21 cellular contexts compared by ENCODE assay signal in genomic region chr9:114602620-114603019, GRCh38. TPM values are rescaled to one million over a fixed set of nuclear protein-coding genes. Genes with fewer than 3 reads are reported as not detected.
DNase-seq lines count a peak whose midpoint lies in the region; ATAC-seq and TF ChIP-seq lines count a peak whose summit lies in the region.
"Had no signal": no experiment of that assay in that cellular context is flagged by ENCODE, and none has a peak within 500 bp of the region (broad histone marks: within the 10 kb centered on the region; RNA-seq: fewer than 3 reads in every experiment).

No MANE protein-coding gene starts in this region.

- H3K36me3 Mint-ChIP-seq in activated CD8-positive, alpha-beta T cell treated with anti-CD3 and anti-CD28 coated beads, Interleukin-2, amount 10 ng/mL, durations not matched to agents 7 days and 5 days (ENCODE audit: low read depth) = peaks cover 49% of the 10 kb centered on the region

- WGBS in body of pancreas, 2 donors = 77 to 88% methylated on average over 5 of the region's 5 CpGs

- POLR2A ChIA-PET in activated CD8-positive, alpha-beta T cell treated with anti-CD3 and anti-CD28 coated beads, Interleukin-2, amount 10 ng/mL, durations not matched to agents 7 days and 5 days (lab: Charles Lee) = interaction anchor here (0.6 to 1.5 kb wide), 2 partner anchors 10 to 102 kb away, joined by 3 read pairs; no protein-coding TSS in a partner anchor

- no peak for TF ChIP-seq POLR2A in body of pancreas (IDR thresholded peaks at IDR 0.05)

- ATAC-seq in esophagus mucosa (peak; percentile 12), body of pancreas (no peak)
- no peak for ATAC-seq in activated CD8-positive, alpha-beta T cell treated with anti-CD3 and anti-CD28 coated beads, Interleukin-2, amount 10 ng/mL, durations not matched to agents 7 days and 5 days

- no peak for TF ChIP-seq CTCF in body of pancreas (IDR thresholded peaks at IDR 0.05)

- H3K27ac ChIP-seq in body of pancreas = no peak overlapping the region
- H3K27ac ChIP-seq: 22Rv1, SK-N-MC had no signal

- CTCF ChIA-PET in activated CD8-positive, alpha-beta T cell treated with anti-CD3 and anti-CD28 coated beads, Interleukin-2, amount 10 ng/mL, durations not matched to agents 7 days and 5 days (lab: Charles Lee) = interaction anchor here (0.9 kb wide), 1 partner anchor 197 kb away, joined by 3 read pairs; no protein-coding TSS in a partner anchor

- peak; percentile 19 for DNase-seq in DMS 273 (lab: John Stamatoyannopoulos, UW; ENCODE audit: unreplicated experiment)
- no peak for DNase-seq in DMS 273 treated with DMSO at 0.1 percent for 48 hours (lab: John Stamatoyannopoulos, UW)
- peak; percentile 59 for DNase-seq in DMS79 treated with DMSO at 0.1 percent for 48 hours (lab: John Stamatoyannopoulos, UW)
- DNase-seq in posterior vena cava (ENCODE audit: low spot score) = peak; percentile 29
- no peak for DNase-seq in activated CD8-positive, alpha-beta T cell treated with anti-CD3 and anti-CD28 coated beads, Interleukin-2, amount 10 ng/mL, durations not matched to agents 7 days and 5 days
- no peak for DNase-seq in body of pancreas
- no peak for DNase-seq in NCI-H2107 (lab: John Stamatoyannopoulos, UW)
- DNase-seq: BE2C; Calu3; CD4-positive, alpha-beta memory T cell; KBM-7; MV-4-11; NCI-H1436; NCI-H1930; NCI-H526 treated with DMSO at 0.1 percent for 48 hours; SHP77 had no signal

- peaks cover 0 to 4% of the 10 kb centered on the region in 2 donors for H3K36me3 ChIP-seq in body of pancreas (replicated peaks in 1 of 2; ENCODE audit: insufficient read depth in 1 of 2, low read depth in 2 of 2)

- no peaks in the 10 kb centered on the region for H3K27me3 ChIP-seq in body of pancreas
- H3K27me3 ChIP-seq: BE2C had no signal

- no peaks in the 10 kb centered on the region for H3K9me3 ChIP-seq in body of pancreas
- H3K9me3 ChIP-seq: BE2C had no signal

- intact Hi-C loops in posterior vena cava (cut with DNase I) (no loop called here), body of pancreas (cut with DNase I) (no loop called here)

- H3K4me3 ChIP-seq in body of pancreas = no peak overlapping the region
- H3K4me3 ChIP-seq: SK-N-MC had no signal

- peaks cover 13% of the 10 kb centered on the region for H3K9me3 Mint-ChIP-seq in activated CD8-positive, alpha-beta T cell treated with anti-CD3 and anti-CD28 coated beads, Interleukin-2, amount 10 ng/mL, durations not matched to agents 7 days and 5 days (ENCODE audit: insufficient read depth)

- H3K4me1 Mint-ChIP-seq in activated CD8-positive, alpha-beta T cell treated with anti-CD3 and anti-CD28 coated beads, Interleukin-2, amount 10 ng/mL, durations not matched to agents 7 days and 5 days (ENCODE audit: low read depth) = no peaks in the 10 kb centered on the region

- H3K27ac Mint-ChIP-seq in activated CD8-positive, alpha-beta T cell treated with anti-CD3 and anti-CD28 coated beads, Interleukin-2, amount 10 ng/mL, durations not matched to agents 7 days and 5 days = no peak overlapping the region

- H3K4me1 ChIP-seq in body of pancreas = peaks cover 8% of the 10 kb centered on the region
- H3K4me1 ChIP-seq: BE2C had no signal

- H3K27me3 Mint-ChIP-seq in activated CD8-positive, alpha-beta T cell treated with anti-CD3 and anti-CD28 coated beads, Interleukin-2, amount 10 ng/mL, durations not matched to agents 7 days and 5 days (ENCODE audit: low read depth) = no peaks in the 10 kb centered on the region
- H3K27me3 Mint-ChIP-seq: CD4-positive, alpha-beta memory T cell had no signal

- H3K4me3 Mint-ChIP-seq in activated CD8-positive, alpha-beta T cell treated with anti-CD3 and anti-CD28 coated beads, Interleukin-2, amount 10 ng/mL, durations not matched to agents 7 days and 5 days = no peak overlapping the region
- H3K4me3 Mint-ChIP-seq: CD4-positive, alpha-beta memory T cell had no signal

RNA-seq across cellular contexts. Expression of gene TMEM268, which starts 8.5 kb away (rescaled TPM):
- 4.5 TPM for total RNA-seq in esophagus mucosa
- total RNA-seq in posterior vena cava = 10 to 100 TPM; 10.5 to 11.2 TPM
- 10 to 100 TPM; 21.3 to 23.3 TPM for total RNA-seq in activated CD8-positive, alpha-beta T cell treated with anti-CD3 and anti-CD28 coated beads, Interleukin-2, amount 10 ng/mL, durations not matched to agents 7 days and 5 days
- total RNA-seq in body of pancreas = 1 to 10 TPM; 4.9 to 6.5 TPM

RNA-seq across cellular contexts. Expression of gene ATP6V1G1, which starts 15.1 kb away (rescaled TPM):
- total RNA-seq in esophagus mucosa = 92.4 TPM
- total RNA-seq in posterior vena cava = 10 to 100 TPM; 70.6 to 73.3 TPM
- total RNA-seq in activated CD8-positive, alpha-beta T cell treated with anti-CD3 and anti-CD28 coated beads, Interleukin-2, amount 10 ng/mL, durations not matched to agents 7 days and 5 days = 10 to 100 TPM; 79.2 to 82.0 TPM
- total RNA-seq in body of pancreas = 10 to 100 TPM; 62.3 to 91.3 TPM

RNA-seq across cellular contexts. Expression of gene TEX53, which starts 55.0 kb away (rescaled TPM):
- total RNA-seq in esophagus mucosa = not detected
- total RNA-seq in posterior vena cava = not detected
- total RNA-seq in activated CD8-positive, alpha-beta T cell treated with anti-CD3 and anti-CD28 coated beads, Interleukin-2, amount 10 ng/mL, durations not matched to agents 7 days and 5 days = not detected
- total RNA-seq in body of pancreas = not detected
- total RNA-seq: Calu3; CD4-positive, alpha-beta memory T cell; H1; RPMI7951 had no signal

Comparison
In these comparisons a context has a peak if more than half of its experiments do, and no peak if none do; other contexts are left out.
1. DNase-seq: peak in DMS 273 (single experiment), DMS79 treated with DMSO at 0.1 percent for 48 hours (single experiment) and posterior vena cava (single experiment); none in DMS 273 treated with DMSO at 0.1 percent for 48 hours (single experiment), activated CD8-positive, alpha-beta T cell treated with anti-CD3 and anti-CD28 coated beads, Interleukin-2, amount 10 ng/mL, durations not matched to agents 7 days and 5 days (single experiment), body of pancreas (0 of 4) and NCI-H2107 (single experiment).